ENCODE assay signal across 2 cellular contexts in genomic region chr7:77409005-77409738, GRCh38.
A peak's percentile ranks its signal among the peaks of the same experiment; 100 is the strongest.
TF ChIP-seq lines count a peak whose summit lies in the region.

No MANE protein-coding gene starts in this region.

TF ChIP-seq in A549, 52 proteins besides CTCF, POLR2A, EP300 and RAD21:
- TF ChIP-seq MYC (IDR thresholded peaks at IDR 0.05; ENCODE audit: borderline replicate concordance, low read length) (no peak), SMC3 (IDR thresholded peaks at IDR 0.05) (0 out of 3 replicates have a peak, but pooled peaks have one; percentile 7), HOXB13 (CRISPR knock-in tag; IDR thresholded peaks at IDR 0.05; ENCODE audit: low read depth) (no peak), EHF (CRISPR knock-in tag; IDR thresholded peaks at IDR 0.05) (no peak), CBX8 (IDR thresholded peaks at IDR 0.05) (no peak), PHF8 (IDR thresholded peaks at IDR 0.05; ENCODE audit: borderline replicate concordance, low read depth) (no peak), HES2 (IDR thresholded peaks at IDR 0.05) (peak; percentile 8; the same call in 1 of the 2 replicates), FOSL2 (IDR thresholded peaks at IDR 0.05) (peak; percentile 41; the same call in 1 of the 2 replicates), FOSL2 (CRISPR knock-in tag; IDR thresholded peaks at IDR 0.05) (peak; percentile 60), TP53 (CRISPR knock-in tag; IDR thresholded peaks at IDR 0.05) (no peak), TFCP2L1 (CRISPR knock-in tag; IDR thresholded peaks at IDR 0.05) (no peak), FOXS1 (CRISPR knock-in tag; IDR thresholded peaks at IDR 0.05) (no peak), ATOH8 (CRISPR knock-in tag; IDR thresholded peaks at IDR 0.05; ENCODE audit: low read depth) (no peak), ESRRA (IDR thresholded peaks at IDR 0.05; ENCODE audit: borderline replicate concordance, low read length) (no peak), NFE2L2 (conservative IDR thresholded peaks at IDR 0.05; ENCODE audit: low read length) (no peak), NR3C1 (IDR thresholded peaks at IDR 0.05) (no peak), CEBPB (IDR thresholded peaks at IDR 0.05) (peak in 1 of 2 experiments; percentile 69; a peak in 1 of 4 replicates), RFX5 (IDR thresholded peaks at IDR 0.05) (no peak), GATA3 (IDR thresholded peaks at IDR 0.05; ENCODE audit: borderline replicate concordance) (0 out of 2 replicates have a peak, but pooled peaks have one; percentile 15), JUNB (IDR thresholded peaks at IDR 0.05) (peak; percentile 47; the same call in 1 of the 2 replicates), ZSCAN20 (CRISPR knock-in tag; IDR thresholded peaks at IDR 0.05) (no peak), CHD4 (IDR thresholded peaks at IDR 0.05; ENCODE audit: borderline replicate concordance) (no peak), HOXB5 (CRISPR knock-in tag; IDR thresholded peaks at IDR 0.05) (peak; percentile 70; the same call in 1 of the 2 replicates), CBX2 (IDR thresholded peaks at IDR 0.05; ENCODE audit: borderline replicate concordance, low read depth) (no peak), HOXA7 (CRISPR knock-in tag; IDR thresholded peaks at IDR 0.05) (no peak)
- TF ChIP-seq, protein P1, sequence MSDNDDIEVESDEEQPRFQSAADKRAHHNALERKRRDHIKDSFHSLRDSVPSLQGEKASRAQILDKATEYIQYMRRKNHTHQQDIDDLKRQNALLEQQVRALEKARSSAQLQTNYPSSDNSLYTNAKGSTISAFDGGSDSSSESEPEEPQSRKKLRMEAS (IDR thresholded peaks at IDR 0.05): no peak
- TF ChIP-seq, protein P2, sequence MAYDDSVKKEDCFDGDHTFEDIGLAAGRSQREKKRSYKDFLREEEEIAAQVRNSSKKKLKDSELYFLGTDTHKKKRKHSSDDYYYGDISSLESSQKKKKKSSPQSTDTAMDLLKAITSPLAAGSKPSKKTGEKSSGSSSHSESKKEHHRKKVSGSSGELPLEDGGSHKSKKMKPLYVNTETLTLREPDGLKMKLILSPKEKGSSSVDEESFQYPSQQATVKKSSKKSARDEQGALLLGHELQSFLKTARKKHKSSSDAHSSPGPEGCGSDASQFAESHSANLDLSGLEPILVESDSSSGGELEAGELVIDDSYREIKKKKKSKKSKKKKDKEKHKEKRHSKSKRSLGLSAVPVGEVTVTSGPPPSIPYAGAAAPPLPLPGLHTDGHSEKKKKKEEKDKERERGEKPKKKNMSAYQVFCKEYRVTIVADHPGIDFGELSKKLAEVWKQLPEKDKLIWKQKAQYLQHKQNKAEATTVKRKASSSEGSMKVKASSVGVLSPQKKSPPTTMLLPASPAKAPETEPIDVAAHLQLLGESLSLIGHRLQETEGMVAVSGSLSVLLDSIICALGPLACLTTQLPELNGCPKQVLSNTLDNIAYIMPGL (CRISPR knock-in tag; IDR thresholded peaks at IDR 0.05; ENCODE audit: borderline replicate concordance): no peak
- TF ChIP-seq, protein P3, sequence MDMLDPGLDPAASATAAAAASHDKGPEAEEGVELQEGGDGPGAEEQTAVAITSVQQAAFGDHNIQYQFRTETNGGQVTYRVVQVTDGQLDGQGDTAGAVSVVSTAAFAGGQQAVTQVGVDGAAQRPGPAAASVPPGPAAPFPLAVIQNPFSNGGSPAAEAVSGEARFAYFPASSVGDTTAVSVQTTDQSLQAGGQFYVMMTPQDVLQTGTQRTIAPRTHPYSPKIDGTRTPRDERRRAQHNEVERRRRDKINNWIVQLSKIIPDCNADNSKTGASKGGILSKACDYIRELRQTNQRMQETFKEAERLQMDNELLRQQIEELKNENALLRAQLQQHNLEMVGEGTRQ (IDR thresholded peaks at IDR 0.05): no peak
TF ChIP-seq in A549: peak in this region for 7.

TF ChIP-seq in IMR-90, 13 proteins besides CTCF, POLR2A, EP300 and RAD21:
- TF ChIP-seq RFX5 (IDR thresholded peaks at IDR 0.05; ENCODE audit: low read depth, low read length) (no peak), CHD1 (IDR thresholded peaks at IDR 0.05; ENCODE audit: low read depth, low read length) (no peak), SMC3 (IDR thresholded peaks at IDR 0.05; ENCODE audit: low read depth, low read length) (no peak), MAFK (IDR thresholded peaks at IDR 0.05; ENCODE audit: low read depth, low read length) (no peak), MXI1 (IDR thresholded peaks at IDR 0.05; ENCODE audit: borderline replicate concordance, low read depth, low read length) (no peak), FOS (IDR thresholded peaks at IDR 0.05; ENCODE audit: low read depth, low read length) (no peak), MAZ (IDR thresholded peaks at IDR 0.05; ENCODE audit: borderline replicate concordance, low read depth, low read length) (no peak), BHLHE40 (IDR thresholded peaks at IDR 0.05; ENCODE audit: low read depth, low read length) (no peak), NFE2L2 (IDR thresholded peaks at IDR 0.05; ENCODE audit: low read depth, low read length) (no peak), CEBPB (IDR thresholded peaks at IDR 0.05; ENCODE audit: low read depth, low read length) (no peak), RCOR1 (IDR thresholded peaks at IDR 0.05; ENCODE audit: insufficient replicate concordance, low read length) (no peak), ELK1 (IDR thresholded peaks at IDR 0.05; ENCODE audit: borderline replicate concordance, low read depth, low read length) (no peak)
- TF ChIP-seq, protein P3 (IDR thresholded peaks at IDR 0.05; ENCODE audit: low read depth, low read length): no peak
